ENCODE assay signal across 31 cellular contexts in the genomic region with DNA sequence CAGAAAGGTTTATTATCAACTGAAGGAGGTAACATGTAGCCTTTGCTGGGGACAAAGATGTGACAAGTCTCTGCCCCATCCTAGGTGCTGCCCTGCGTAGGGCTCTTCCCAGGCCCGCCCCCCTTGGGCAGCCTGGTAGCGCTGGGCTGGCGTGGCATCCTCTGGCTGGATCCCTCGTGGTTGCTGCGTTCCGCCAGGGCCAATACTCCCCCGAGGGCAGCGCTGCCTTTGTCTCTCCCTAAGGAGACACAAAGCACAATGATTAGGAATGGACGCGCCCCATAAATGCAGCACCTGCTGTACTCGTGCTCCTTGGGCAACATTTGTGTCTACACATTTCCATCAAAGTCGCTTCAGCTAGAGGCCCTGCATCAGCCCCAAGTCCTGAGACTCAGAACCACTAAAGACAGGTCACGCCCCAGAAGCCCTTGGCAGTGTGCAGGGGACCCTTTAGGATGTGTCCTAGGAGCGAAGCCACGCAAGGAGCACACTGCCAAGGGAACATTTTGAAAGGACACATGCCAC. TPM values are rescaled to one million over a fixed set of nuclear protein-coding genes. Genes with fewer than 3 reads are reported as not detected.
"Had no signal": no experiment of that assay in that cellular context is flagged by ENCODE, and none has a peak within 500 bp of the region (broad histone marks: within the 10 kb centered on the region; RNA-seq: fewer than 3 reads in every experiment).

No MANE protein-coding gene starts in this region.

- H3K4me1 ChIP-seq: ascending aorta, body of pancreas had no signal

- H3K27me3 ChIP-seq: ascending aorta, body of pancreas had no signal

- DNase-seq: activated B cell treated with CpG ODN at 0.5 μM for 24 hours; activated CD4-positive, alpha-beta T cell treated with anti-CD3 and anti-CD28 coated beads for 1 hour; activated CD4-positive, alpha-beta T cell treated with anti-CD3 and anti-CD28 coated beads, Interleukin-2, amount 10 ng/mL, durations not matched to agents 24 days and 14 days; activated CD4-positive, alpha-beta T cell treated with anti-CD3 and anti-CD28 coated beads, Interleukin-2, amount 50 U/mL, for 48 hours; activated effector memory CD4-positive, alpha-beta T cell treated with anti-CD3 and anti-CD28 coated beads, Interleukin-2, amount 50 U/mL, for 16 hours; activated naive CD4-positive, alpha-beta T cell treated with Interleukin-2 at 50 U/mL for 16 hours; activated naive CD8-positive, alpha-beta T cell treated with anti-CD3 and anti-CD28 coated beads, Interleukin-2, amount 50 U/mL, for 24 hours; activated T-cell treated with anti-CD3 and anti-CD28 coated beads, Interleukin-2, amount 50 U/mL, for 4 hours; amniotic stem cell; body of pancreas; central memory CD4-positive, alpha-beta T cell; Karpas-422; MM.1S; NCI-H1105; NCI-H1436; NCI-H1694 treated with DMSO at 0.1 percent for 48 hours; NCI-H2029 treated with DMSO at 0.1 percent for 48 hours; NCI-H2227 treated with DMSO at 0.1 percent for 48 hours; NCI-H510A; NCI-H82; OCI-M1; RPMI8226; T-cell; T-helper 2 cell; T1000 had no signal

- ATAC-seq: activated naive CD4-positive, alpha-beta T cell treated with anti-CD3 and anti-CD28 coated beads, Interleukin-2, amount 50 U/mL, for 72 hours; activated naive CD8-positive, alpha-beta T cell treated with anti-CD3 and anti-CD28 coated beads, Interleukin-2, amount 50 U/mL, for 24 hours; activated T-cell treated with anti-CD3 and anti-CD28 coated beads, Interleukin-2, amount 50 U/mL, for 4 hours; body of pancreas; Panc1; Right ventricle myocardium inferior; T-cell had no signal

- H3K4me3 ChIP-seq: ascending aorta, body of pancreas, SK-N-MC had no signal

- H3K9me3 ChIP-seq: ascending aorta, body of pancreas had no signal

- H3K27ac ChIP-seq: ascending aorta, body of pancreas, SK-N-MC had no signal

RNA-seq across cellular contexts. Expression of a gene that starts 8.1 kb away (rescaled TPM):
- total RNA-seq: activated B cell treated with CpG ODN at 0.5 μM for 24 hours; activated CD4-positive, alpha-beta T cell treated with anti-CD3 and anti-CD28 coated beads, Interleukin-2, amount 10 ng/mL, durations not matched to agents 24 days and 14 days; activated naive CD4-positive, alpha-beta T cell treated with anti-CD3 and anti-CD28 coated beads, Interleukin-2, amount 50 U/mL, for 72 hours; activated T-cell treated with anti-CD3 and anti-CD28 coated beads, Interleukin-2, amount 50 U/mL, for 4 hours; ascending aorta; body of pancreas; bronchial epithelial cell; T-cell had no signal
